In genomic region chr11:9787981-9788521, GRCh38 we compare ENCODE assay signal across 11 cellular contexts.
DNase-seq lines count a peak whose midpoint lies in the region; ATAC-seq and TF ChIP-seq lines count a peak whose summit lies in the region.
"Had no signal": no experiment of that assay in that cellular context is flagged by ENCODE, and none has a peak within 500 bp of the region (broad histone marks: within the 10 kb centered on the region; RNA-seq: fewer than 3 reads in every experiment).

No MANE protein-coding gene starts in this region.

- H3K4me3 Mint-ChIP-seq in CD8-positive, alpha-beta T cell = no peak overlapping the region
- H3K4me3 Mint-ChIP-seq: dendritic cell treated with granulocyte-macrophage colony-stimulating factor and Interleukin-4, amounts not matched to agents 40 ng/mL and 50 ng/mL, for 4 days had no signal

- H3K27me3 ChIP-seq in right cardiac atrium (ENCODE audit: control insufficient read depth, insufficient read depth) (no peaks in the 10 kb centered on the region), stomach smooth muscle (ENCODE audit: control insufficient read depth in 1 of 2, insufficient read depth in 2 of 2, low read length in 2 of 2) (no peaks in the 10 kb centered on the region)
- no peaks in the 10 kb centered on the region for H3K27me3 ChIP-seq in CD8-positive, alpha-beta T cell (ENCODE audit: insufficient read depth, low read length)

- H3K4me3 ChIP-seq in right cardiac atrium (ENCODE audit: low read length) = no peak overlapping the region
- H3K4me3 ChIP-seq in stomach smooth muscle (ENCODE audit: low read length in 2 of 2) = no peak overlapping the region
- no peak overlapping the region for H3K4me3 ChIP-seq in CD8-positive, alpha-beta T cell (ENCODE audit: low read depth, low read length)
- H3K4me3 ChIP-seq: K562 had no signal

- POLR2A ChIA-PET in CD8-positive, alpha-beta T cell (lab: Charles Lee) = no interaction called here

- H3K9me3 ChIP-seq in right cardiac atrium (ENCODE audit: control insufficient read depth, low read length) (no peaks in the 10 kb centered on the region), stomach smooth muscle (ENCODE audit: control insufficient read depth in 2 of 2, low read length in 2 of 2) (no peaks in the 10 kb centered on the region)
- no peaks in the 10 kb centered on the region for H3K9me3 ChIP-seq in CD8-positive, alpha-beta T cell (ENCODE audit: low read length)

- no peaks in the 10 kb centered on the region for H3K4me1 ChIP-seq in right cardiac atrium (ENCODE audit: control insufficient read depth, insufficient read depth, low read length)
- peaks cover 9% of the 10 kb centered on the region for H3K4me1 ChIP-seq in stomach smooth muscle (ENCODE audit: control insufficient read depth, insufficient read depth, low read length)
- no peaks in the 10 kb centered on the region for H3K4me1 ChIP-seq in CD8-positive, alpha-beta T cell (ENCODE audit: insufficient read depth, low read length)

- peak; percentile 62 for DNase-seq in H4 (ENCODE audit: low spot score)
- peak; percentile 77 for DNase-seq in UCSD-AML1 (lab: John Stamatoyannopoulos, UW; ENCODE audit: unreplicated experiment)
- peak in 2 of 3 donors; percentile 24 to 52 for DNase-seq in right cardiac atrium
- DNase-seq in CD8-positive, alpha-beta T cell = no peak
- no peak for DNase-seq in DMS53 (lab: John Stamatoyannopoulos, UW)
- no peak for DNase-seq in KG1 (lab: John Stamatoyannopoulos, UW)
- DNase-seq: activated CD4-positive, alpha-beta T cell treated with anti-CD3 and anti-CD28 coated beads, Interleukin-2, amount 50 U/mL, for 4 hours had no signal

- H3K36me3 ChIP-seq in stomach smooth muscle (ENCODE audit: control insufficient read depth in 2 of 2, insufficient read depth in 2 of 2, low read length in 2 of 2) = peaks cover 13 to 37% of the 10 kb centered on the region in 2 donors
- peaks cover 3% of the 10 kb centered on the region for H3K36me3 ChIP-seq in CD8-positive, alpha-beta T cell (ENCODE audit: insufficient read depth, low read length)

- 75% methylated on average over 3 of the region's 3 CpGs for WGBS in right cardiac atrium

- H3K27ac ChIP-seq in right cardiac atrium (ENCODE audit: low read length) (no peak overlapping the region), stomach smooth muscle (ENCODE audit: low read length) (peak overlapping the region; percentile 31)
- no peak overlapping the region for H3K27ac ChIP-seq in CD8-positive, alpha-beta T cell (ENCODE audit: low read depth, low read length)

- CTCF ChIA-PET in CD8-positive, alpha-beta T cell (lab: Charles Lee) = interaction anchor here (1.2 kb wide), 1 partner anchor 30 kb away, joined by 6 read pairs; no protein-coding TSS in a partner anchor

- peaks cover 44% of the 10 kb centered on the region for H3K36me3 Mint-ChIP-seq in CD8-positive, alpha-beta T cell

- intact Hi-C loops in right cardiac atrium (cut with DNase I) = no loop called here
- intact Hi-C loops in CD8-positive, alpha-beta T cell (cut with DNase I, micrococcal nuclease) = no loop called here

- TF ChIP-seq CTCF in CD8-positive, alpha-beta T cell (IDR thresholded peaks at IDR 0.05) = no peak

- H3K4me1 Mint-ChIP-seq in CD8-positive, alpha-beta T cell (ENCODE audit: low read depth) = no peaks in the 10 kb centered on the region

- no peaks in the 10 kb centered on the region for H3K27me3 Mint-ChIP-seq in CD8-positive, alpha-beta T cell (ENCODE audit: low read depth)
- H3K27me3 Mint-ChIP-seq: dendritic cell treated with granulocyte-macrophage colony-stimulating factor and Interleukin-4, amounts not matched to agents 40 ng/mL and 50 ng/mL, for 4 days had no signal

- no peak overlapping the region for H3K9ac ChIP-seq in stomach smooth muscle (ENCODE audit: low read length in 2 of 2)

- no peaks in the 10 kb centered on the region for H3K9me3 Mint-ChIP-seq in CD8-positive, alpha-beta T cell
- H3K9me3 Mint-ChIP-seq: dendritic cell treated with granulocyte-macrophage colony-stimulating factor and Interleukin-4, amounts not matched to agents 40 ng/mL and 50 ng/mL, for 4 days had no signal

- ATAC-seq in right cardiac atrium = peak in 1 of 2 donors; percentile 36
- no peak for ATAC-seq in CD8-positive, alpha-beta T cell
- ATAC-seq in GM21381 (IDR thresholded peaks at IDR 0.05; ENCODE audit: unreplicated experiment) = no peak
- ATAC-seq: K562 had no signal

- no peak overlapping the region for H3K27ac Mint-ChIP-seq in CD8-positive, alpha-beta T cell
- H3K27ac Mint-ChIP-seq: dendritic cell treated with granulocyte-macrophage colony-stimulating factor and Interleukin-4, amounts not matched to agents 40 ng/mL and 50 ng/mL, for 4 days had no signal

Comparison
In these comparisons a context has a peak if more than half of its experiments do, and no peak if none do; other contexts are left out.
1. DNase-seq: peak in H4 (single experiment), UCSD-AML1 (single experiment) and right cardiac atrium (2 of 3); none in CD8-positive, alpha-beta T cell (0 of 7), DMS53 (single experiment) and KG1 (single experiment).